1 cellular context compared by ENCODE assay signal in genomic region chr16:71808593-71809449, GRCh38.
TF ChIP-seq lines count a peak whose summit lies in the region.

Gene AP1G1, minus strand, starts transcription at chr16:71808834. Its CDS starts 19,355 bp downstream, at chr16:71789479.

TF ChIP-seq in H1, 55 proteins besides CTCF, POLR2A, EP300 and RAD21:
- 0 out of 2 replicates have a peak, but pooled peaks have one; percentile 61 for TF ChIP-seq CHD1 (IDR thresholded peaks at IDR 0.05; ENCODE audit: low read depth, low read length)
- peak in 1 of 2 experiments; percentile 64; a peak in 1 of 4 replicates for TF ChIP-seq HDAC2 (IDR thresholded peaks at IDR 0.05; ENCODE audit: borderline replicate concordance in 1 of 2, low read depth in 2 of 2, low read length in 2 of 2)
- TF ChIP-seq TAF7 (optimal IDR thresholded peaks at IDR 0.05; ENCODE audit: borderline replicate concordance, low read depth, low read length): peak; percentile 84
- peak; percentile 84 for TF ChIP-seq PHF8 (conservative IDR thresholded peaks at IDR 0.05; ENCODE audit: low read depth, low read length)
- TF ChIP-seq CREB1 (IDR thresholded peaks at IDR 0.05): peak; percentile 98
- TF ChIP-seq GABPA (IDR thresholded peaks at IDR 0.05; ENCODE audit: borderline replicate concordance, insufficient read depth, low read length): no peak
- TF ChIP-seq KDM5A (IDR thresholded peaks at IDR 0.05; ENCODE audit: low read length): peak; percentile 91
- peak; percentile 45 for TF ChIP-seq SAP30 (IDR thresholded peaks at IDR 0.05; ENCODE audit: insufficient read depth, insufficient replicate concordance, low read length)
- TF ChIP-seq TBP (IDR thresholded peaks at IDR 0.05; ENCODE audit: low read depth, low read length): peak; percentile 89
- TF ChIP-seq EGR1 (IDR thresholded peaks at IDR 0.05; ENCODE audit: borderline replicate concordance, low read depth, low read length): 0 out of 2 replicates have a peak, but pooled peaks have one; percentile 23
- peak; percentile 100 for TF ChIP-seq ASH2L (IDR thresholded peaks at IDR 0.05; ENCODE audit: low read length)
- peak; percentile 97 for TF ChIP-seq TAF1 (IDR thresholded peaks at IDR 0.05; ENCODE audit: low read depth, low read length)
- peak; percentile 62 for TF ChIP-seq SRF (IDR thresholded peaks at IDR 0.05; ENCODE audit: low read depth, low read length)
- TF ChIP-seq RFX5 (IDR thresholded peaks at IDR 0.05; ENCODE audit: borderline replicate concordance, low read depth, low read length): no peak
- TF ChIP-seq BCL11A (IDR thresholded peaks at IDR 0.05; ENCODE audit: low read depth in 2 of 2, low read length in 2 of 2): no peak
- TF ChIP-seq BACH1 (IDR thresholded peaks at IDR 0.05; ENCODE audit: low read length): no peak
- TF ChIP-seq KDM4A (IDR thresholded peaks at IDR 0.05; ENCODE audit: low read depth, low read length, severe bottlenecking): peak; percentile 97
- 0 out of 2 replicates have a peak, but pooled peaks have one; percentile 34 for TF ChIP-seq SP1 (IDR thresholded peaks at IDR 0.05; ENCODE audit: low read depth, low read length)
- no peak for TF ChIP-seq BRCA1 (IDR thresholded peaks at IDR 0.05; ENCODE audit: low read depth, low read length)
- TF ChIP-seq CHD7 (IDR thresholded peaks at IDR 0.05; ENCODE audit: insufficient replicate concordance, low read length): no peak
- peak; percentile 6 to 75; a peak in 3 of 4 replicates for TF ChIP-seq SIN3A (conservative IDR thresholded peaks at IDR 0.05 in 1 of 2, IDR thresholded peaks at IDR 0.05 in 1 of 2; ENCODE audit: low read depth in 1 of 2, low read length in 2 of 2)
- TF ChIP-seq CHD2 (IDR thresholded peaks at IDR 0.05; ENCODE audit: low read length): peak; percentile 92
- peak; percentile 85; the same call in 1 of the 2 replicates for TF ChIP-seq RBBP5 (IDR thresholded peaks at IDR 0.05; ENCODE audit: borderline replicate concordance, low read depth, low read length)
- TF ChIP-seq POLR2AphosphoS5 (IDR thresholded peaks at IDR 0.05; ENCODE audit: low read depth, low read length): peak; percentile 91
- peak; percentile 64 for TF ChIP-seq ATF3 (IDR thresholded peaks at IDR 0.05; ENCODE audit: insufficient read depth, low read depth, low read length)
- peak; percentile 62; the same call in 1 of the 2 replicates for TF ChIP-seq MAFK (IDR thresholded peaks at IDR 0.05; ENCODE audit: low read depth, low read length)
- no peak for TF ChIP-seq TEAD4 (IDR thresholded peaks at IDR 0.05; ENCODE audit: low read depth, low read length)
- peak; percentile 33; the same call in 1 of the 2 replicates for TF ChIP-seq JUND (IDR thresholded peaks at IDR 0.05; ENCODE audit: low read length)
- TF ChIP-seq GTF2F1 (IDR thresholded peaks at IDR 0.05; ENCODE audit: borderline replicate concordance, low read depth, low read length): no peak; the same call in 1 of the 2 replicates
- 0 out of 2 replicates have a peak, but pooled peaks have one; percentile 54 for TF ChIP-seq ATF2 (IDR thresholded peaks at IDR 0.05; ENCODE audit: low read length)
- TF ChIP-seq EZH2 (IDR thresholded peaks at IDR 0.05; ENCODE audit: low read depth, low read length, severe bottlenecking): no peak
- TF ChIP-seq YY1 (IDR thresholded peaks at IDR 0.05; ENCODE audit: low read depth, low read length): peak; percentile 98
